In the genomic region with DNA sequence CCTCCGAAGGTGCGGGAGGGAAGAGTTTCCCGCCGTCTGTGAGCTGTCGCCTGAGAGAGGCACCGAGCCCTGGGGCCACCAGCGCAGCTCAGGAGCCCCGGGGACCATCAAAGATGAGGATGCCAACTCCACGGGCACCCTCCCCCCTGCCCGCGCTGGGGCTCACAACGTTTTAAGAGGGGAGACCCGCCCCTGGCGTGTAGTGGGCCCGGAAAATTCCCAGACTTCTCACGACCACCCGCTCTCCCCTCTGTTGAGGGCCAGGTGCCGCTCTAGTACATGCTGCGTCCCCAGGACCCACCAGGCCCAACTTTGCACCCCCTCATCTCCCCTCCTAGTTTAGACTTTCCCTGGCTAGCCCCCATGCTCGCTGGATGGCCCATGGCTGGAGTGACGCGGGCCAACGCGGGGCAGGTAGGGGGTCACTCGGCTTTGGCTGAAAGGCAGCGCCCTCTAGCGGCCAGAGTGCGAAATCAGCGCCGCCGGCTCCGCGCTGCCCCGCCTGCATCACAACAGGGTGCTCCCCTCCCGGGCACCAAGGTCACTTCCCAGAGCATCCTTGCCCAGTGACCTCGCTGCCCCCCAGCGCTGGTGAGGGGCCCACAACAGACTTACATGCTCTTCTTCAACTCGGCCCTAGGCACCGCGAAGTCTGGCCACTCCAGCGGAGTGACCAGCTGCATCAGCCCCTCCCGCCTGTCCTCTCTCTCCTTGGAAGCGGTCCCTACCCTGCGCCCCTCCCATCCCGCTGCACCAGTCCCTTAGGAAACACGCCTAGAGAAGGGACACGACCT, we compare ENCODE assay signal across 8 cellular contexts. TPM values are rescaled to one million over a fixed set of nuclear protein-coding genes. Genes with fewer than 3 reads are reported as not detected.
DNase-seq lines count a peak whose midpoint lies in the region; ATAC-seq and TF ChIP-seq lines count a peak whose summit lies in the region.

No MANE protein-coding gene starts in this region.

- no peaks in the 10 kb centered on the region for H3K36me3 ChIP-seq in GM06990 (ENCODE audit: control insufficient read depth, insufficient read depth, low read length)

- TF ChIP-seq CTCF in GM06990 (IDR thresholded peaks at IDR 0.05; ENCODE audit: insufficient read depth, low read length, poor library complexity, severe bottlenecking) = peak; percentile 92

- peak overlapping the region; percentile 20 for H3K4me3 ChIP-seq in GM06990 (replicated peaks; ENCODE audit: low read depth, low read length)

- H3K4me1 Mint-ChIP-seq in effector memory CD8-positive, alpha-beta T cell (ENCODE audit: low read depth in 2 of 2) = peaks cover 36 to 52% of the 10 kb centered on the region in 2 donors

- peaks cover 0 to 11% of the 10 kb centered on the region in 2 donors for H3K27me3 Mint-ChIP-seq in effector memory CD8-positive, alpha-beta T cell

- DNase-seq in GM06990 (ENCODE audit: extremely low read depth, insufficient read length) (peak; percentile 70), NCI-H748 (lab: John Stamatoyannopoulos, UW; ENCODE audit: unreplicated experiment) (peak; percentile 57), mesenteric fat pad (ENCODE audit: low spot score) (peak; percentile 93), GF-D8 (lab: John Stamatoyannopoulos, UW) (no peak)
- peak; percentile 38 to 50 for DNase-seq in activated CD8-positive, alpha-beta memory T cell treated with anti-CD3 and anti-CD28 coated beads for 4 hours (ENCODE audit: low read depth in 2 of 2)
- DNase-seq in effector memory CD8-positive, alpha-beta T cell = peak; percentile 73 to 78 (median 77)
- peak; percentile 37 for DNase-seq in stimulated activated CD8-positive, alpha-beta memory T cell treated with anti-CD3 and anti-CD28 coated beads, Interleukin-15, amount 100 ng/mL, for 4 hours (ENCODE audit: low read depth in 2 of 2)

- H3K27me3 ChIP-seq in GM06990 (replicated peaks; ENCODE audit: control insufficient read depth, insufficient read depth, low read length) = no peaks in the 10 kb centered on the region

- H3K9me3 Mint-ChIP-seq in effector memory CD8-positive, alpha-beta T cell = no peaks in the 10 kb centered on the region

- H3K27ac Mint-ChIP-seq in effector memory CD8-positive, alpha-beta T cell = peak overlapping the region; percentile 57 to 92

- peaks cover 4% of the 10 kb centered on the region for H3K36me3 Mint-ChIP-seq in effector memory CD8-positive, alpha-beta T cell (ENCODE audit: insufficient read depth)

- peak overlapping the region; percentile 81 to 88 for H3K4me3 Mint-ChIP-seq in effector memory CD8-positive, alpha-beta T cell

- peak; percentile 89 for ATAC-seq in HG02759 (IDR thresholded peaks at IDR 0.05; ENCODE audit: unreplicated experiment)
- ATAC-seq in effector memory CD8-positive, alpha-beta T cell (replicated peaks) = peak; percentile 80

RNA-seq across cellular contexts. Expression of a gene that starts 1.8 kb away (rescaled TPM):
- not detected for total RNA-seq in mesenteric fat pad

RNA-seq across cellular contexts. Expression of a gene that starts 13.9 kb away (rescaled TPM):
- total RNA-seq in mesenteric fat pad = not detected
